28 cellular contexts compared by ENCODE assay signal in the genomic region with DNA sequence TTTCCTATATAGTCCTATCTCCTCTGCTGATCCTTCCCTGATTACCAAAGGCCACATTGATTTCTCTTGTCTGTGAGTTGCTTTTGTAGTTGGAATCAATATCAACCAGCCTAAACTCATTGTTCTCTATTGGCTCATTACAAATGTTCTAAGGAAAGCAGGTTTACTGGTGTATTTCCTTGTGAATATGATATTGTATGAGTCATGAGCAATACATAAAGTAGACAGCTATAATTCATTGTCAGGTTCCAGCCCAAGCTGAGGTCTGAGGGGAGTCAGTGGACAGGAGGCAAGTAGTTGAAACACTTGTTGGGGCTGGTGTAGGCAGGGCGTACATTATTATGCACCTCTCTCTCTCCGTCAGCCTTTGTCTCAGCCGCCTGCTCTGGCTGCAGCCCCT.
"Had no signal": no experiment of that assay in that cellular context is flagged by ENCODE, and none has a peak within 500 bp of the region (broad histone marks: within the 10 kb centered on the region; RNA-seq: fewer than 3 reads in every experiment).

No MANE protein-coding gene starts in this region.

- H3K27me3 Mint-ChIP-seq: naive B cell; natural killer cell treated with Interleukin-12 subunit alpha and Interleukin-12 subunit beta and Interleukin-15 and Interleukin-18, amount 100 ng/mL, for 72 hours; stimulated activated naive B cell treated with anti-CD40 and anti-IgM and Interleukin-4, amounts not matched to agents 10 μg/mL and 1 μg/mL and 100 μg/mL, for 72 hours; stimulated activated naive CD8-positive, alpha-beta T cell treated with anti-CD3 and anti-CD28 coated beads, Interleukin-15, Interleukin-2, amounts not matched to agents 100 ng/mL and 50 ng/mL, for 24 hours had no signal

- H3K36me3 Mint-ChIP-seq: mesothelial cell of epicardium; naive B cell; stimulated activated naive B cell treated with anti-CD40 and anti-IgM and Interleukin-4, amounts not matched to agents 10 μg/mL and 1 μg/mL and 100 μg/mL, for 72 hours had no signal

- H3K9me3 Mint-ChIP-seq: mesothelial cell of epicardium; neural crest cell; stimulated activated naive CD8-positive, alpha-beta T cell treated with anti-CD3 and anti-CD28 coated beads, Interleukin-15, Interleukin-2, amounts not matched to agents 100 ng/mL and 50 ng/mL, for 24 hours had no signal

- H3K27ac Mint-ChIP-seq: mesothelial cell of epicardium; naive B cell; natural killer cell treated with Interleukin-12 subunit alpha and Interleukin-12 subunit beta and Interleukin-15 and Interleukin-18, amount 100 ng/mL, for 72 hours; stimulated activated naive B cell treated with anti-CD40 and anti-IgM and Interleukin-4, amounts not matched to agents 10 μg/mL and 1 μg/mL and 100 μg/mL, for 72 hours; stimulated activated naive CD8-positive, alpha-beta T cell treated with anti-CD3 and anti-CD28 coated beads, Interleukin-15, Interleukin-2, amounts not matched to agents 100 ng/mL and 50 ng/mL, for 24 hours had no signal

- H3K4me1 Mint-ChIP-seq: naive B cell; neural crest cell; stimulated activated naive B cell treated with anti-CD40 and anti-IgM and Interleukin-4, amounts not matched to agents 10 μg/mL and 1 μg/mL and 100 μg/mL, for 72 hours had no signal

- DNase-seq: cortex of kidney; effector CD4-positive, alpha-beta T cell; foreskin fibroblast; heart left ventricle; kidney; mesenchymal stem cell; mucosa of descending colon; naive B cell; pancreas; retina; right lobe of liver; small intestine; stimulated activated CD4-positive, alpha-beta T cell treated with anti-CD3 and anti-CD28 coated beads, Interleukin-15, amount 100 ng/mL, for 24 hours; stimulated activated CD4-positive, alpha-beta T cell treated with anti-CD3 and anti-CD28 coated beads, Interleukin-2, amount 100 ng/mL, for 48 hours; stimulated activated naive B cell treated with anti-CD40 and anti-IgM and Interleukin-4, amounts not matched to agents 10 μg/mL and 1 μg/mL and 100 μg/mL, for 72 hours; upper lobe of right lung had no signal

- ATAC-seq: esophagus mucosa; heart left ventricle; left lobe of liver; mucosa of descending colon; natural killer cell treated with Interleukin-12 subunit alpha and Interleukin-12 subunit beta and Interleukin-15 and Interleukin-18, amount 100 ng/mL, for 72 hours; pancreas; right lobe of liver; stimulated activated naive B cell treated with anti-CD40 and anti-IgM and Interleukin-4, amounts not matched to agents 10 μg/mL and 1 μg/mL and 100 μg/mL, for 72 hours; upper lobe of right lung had no signal

- H3K4me3 Mint-ChIP-seq: mesothelial cell of epicardium; naive B cell; natural killer cell treated with Interleukin-12 subunit alpha and Interleukin-12 subunit beta and Interleukin-15 and Interleukin-18, amount 100 ng/mL, for 72 hours; neural crest cell; stimulated activated naive B cell treated with anti-CD40 and anti-IgM and Interleukin-4, amounts not matched to agents 10 μg/mL and 1 μg/mL and 100 μg/mL, for 72 hours; stimulated activated naive CD8-positive, alpha-beta T cell treated with anti-CD3 and anti-CD28 coated beads, Interleukin-15, Interleukin-2, amounts not matched to agents 100 ng/mL and 50 ng/mL, for 24 hours had no signal

- H3K4me3 ChIP-seq: gastroesophageal sphincter, heart left ventricle, hepatocyte, lung, mucosa of descending colon, pancreas, right lobe of liver, thoracic aorta, tibial nerve, upper lobe of right lung, vagina had no signal
